Comparison of ENCODE assay signal across 8 cellular contexts in the genomic region with DNA sequence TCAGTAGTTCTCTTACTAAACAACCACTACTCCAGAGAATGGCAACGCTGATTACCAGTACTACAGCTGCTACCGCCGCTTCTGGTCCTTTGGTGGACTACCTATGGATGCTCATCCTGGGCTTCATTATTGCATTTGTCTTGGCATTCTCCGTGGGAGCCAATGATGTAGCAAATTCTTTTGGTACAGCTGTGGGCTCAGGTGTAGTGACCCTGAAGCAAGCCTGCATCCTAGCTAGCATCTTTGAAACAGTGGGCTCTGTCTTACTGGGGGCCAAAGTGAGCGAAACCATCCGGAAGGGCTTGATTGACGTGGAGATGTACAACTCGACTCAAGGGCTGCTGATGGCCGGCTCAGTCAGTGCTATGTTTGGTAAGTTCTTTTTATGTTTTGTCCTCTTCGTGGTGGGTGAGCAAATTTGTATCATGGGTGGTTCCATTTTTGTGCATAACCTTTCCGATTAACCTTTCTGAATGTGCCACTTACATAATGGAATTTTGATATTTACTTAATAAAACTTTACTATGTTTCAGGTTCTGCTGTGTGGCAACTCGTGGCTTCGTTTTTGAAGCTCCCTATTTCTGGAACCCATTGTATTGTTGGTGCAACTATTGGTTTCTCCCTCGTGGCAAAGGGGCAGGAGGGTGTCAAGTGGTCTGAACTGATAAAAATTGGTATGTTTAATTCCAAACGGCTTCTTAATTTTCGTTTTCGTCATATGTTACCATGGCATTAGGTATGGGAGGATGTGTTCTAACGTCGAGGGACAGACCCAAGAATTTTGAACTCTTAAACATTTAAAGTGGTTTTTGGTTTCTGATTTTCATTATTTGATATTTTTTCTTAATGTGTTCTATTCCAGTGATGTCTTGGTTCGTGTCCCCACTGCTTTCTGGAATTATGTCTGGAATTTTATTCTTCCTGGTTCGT. TPM values are rescaled to one million over a fixed set of nuclear protein-coding genes. Genes with fewer than 3 reads are reported as not detected.
DNase-seq lines count a peak whose midpoint lies in the region; ATAC-seq and TF ChIP-seq lines count a peak whose summit lies in the region.

No MANE protein-coding gene starts in this region.

- peaks cover 62% of the 10 kb centered on the region for H3K4me1 Mint-ChIP-seq in activated naive CD4-positive, alpha-beta T cell treated with anti-CD3 and anti-CD28 coated beads, Interleukin-2, amount 50 U/mL, for 24 hours

- H3K27me3 ChIP-seq in Panc1 (ENCODE audit: control insufficient read depth, insufficient read depth, low read length) = no peaks in the 10 kb centered on the region
- no peaks in the 10 kb centered on the region for H3K27me3 ChIP-seq in endocrine pancreas (ENCODE audit: control insufficient read depth, insufficient read depth, low read length)
- H3K27me3 ChIP-seq in neuronal stem cell (ENCODE audit: control insufficient read depth in 3 of 3, insufficient read depth in 3 of 3, low read depth in 1 of 3, low read length in 3 of 3) = peaks cover 0 to 14% (median 0%) of the 10 kb centered on the region in 3 experiments

- H3K36me3 ChIP-seq in Panc1 (ENCODE audit: control insufficient read depth, insufficient read depth, low read length) = peaks cover 45% of the 10 kb centered on the region
- no peaks in the 10 kb centered on the region for H3K36me3 ChIP-seq in endocrine pancreas (ENCODE audit: control insufficient read depth, insufficient read depth, low read length)
- peaks cover 9 to 54% of the 10 kb centered on the region in 2 donors for H3K36me3 ChIP-seq in neuronal stem cell (replicated peaks in 1 of 2; ENCODE audit: control insufficient read depth in 2 of 2, insufficient read depth in 2 of 2, low read length in 2 of 2)

- no peak overlapping the region for H4K8ac ChIP-seq in neuronal stem cell (ENCODE audit: low read depth, low read length)

- no peak for DNase-seq in activated naive CD4-positive, alpha-beta T cell treated with anti-CD3 and anti-CD28 coated beads, Interleukin-2, amount 50 U/mL, for 16 hours
- DNase-seq in Panc1 (ENCODE audit: low read depth, low spot score) (no peak), neuronal stem cell (ENCODE audit: low spot score) (no peak), T1000 (lab: John Stamatoyannopoulos, UW) (no peak)
- no peak for DNase-seq in stimulated activated CD4-positive, alpha-beta T cell treated with anti-CD3 and anti-CD28 coated beads, Interleukin-4, amount 100 ng/mL, for 4 hours

- peaks cover 2% of the 10 kb centered on the region for H3K79me1 ChIP-seq in neuronal stem cell (ENCODE audit: low read depth, low read length)

- no peak overlapping the region for H2BK5ac ChIP-seq in neuronal stem cell (ENCODE audit: low read length)

- no peak for TF ChIP-seq CTCF in Panc1 (IDR thresholded peaks at IDR 0.05)

- WGBS in neuronal stem cell (ENCODE audit: extremely low coverage in 2 of 2, insufficient read length in 2 of 2, insufficient replicate concordance in 1 of 2), 2 donors = no CpG with 5 or more reads among the region's 21 CpGs

- H3K23ac ChIP-seq in neuronal stem cell (ENCODE audit: low read depth, low read length, poor library complexity) = no peak overlapping the region

- no peaks in the 10 kb centered on the region for H3K27me3 Mint-ChIP-seq in activated naive CD4-positive, alpha-beta T cell treated with anti-CD3 and anti-CD28 coated beads, Interleukin-2, amount 50 U/mL, for 24 hours

- H3K27ac ChIP-seq in Panc1 (ENCODE audit: low read length) = peak overlapping the region; percentile 91
- no peak overlapping the region for H3K27ac ChIP-seq in neuronal stem cell (replicated peaks; ENCODE audit: low read length)

- H3K9me3 Mint-ChIP-seq in activated naive CD4-positive, alpha-beta T cell treated with anti-CD3 and anti-CD28 coated beads, Interleukin-2, amount 50 U/mL, for 24 hours = no peaks in the 10 kb centered on the region

- no peak overlapping the region for H3K9ac ChIP-seq in endocrine pancreas (ENCODE audit: control insufficient read depth, insufficient read depth, low read length)
- H3K9ac ChIP-seq in neuronal stem cell (ENCODE audit: low read depth, low read length, poor library complexity) = no peak overlapping the region

- peaks cover 26% of the 10 kb centered on the region for H3K36me3 Mint-ChIP-seq in activated naive CD4-positive, alpha-beta T cell treated with anti-CD3 and anti-CD28 coated beads, Interleukin-2, amount 50 U/mL, for 24 hours

- H2BK15ac ChIP-seq in neuronal stem cell (ENCODE audit: low read length) = no peak overlapping the region

- no peak overlapping the region for H4K91ac ChIP-seq in neuronal stem cell (ENCODE audit: low read depth, low read length, poor library complexity)

- H3K4me1 ChIP-seq in Panc1 (ENCODE audit: control insufficient read depth, insufficient read depth, low read length) (peaks cover 37% of the 10 kb centered on the region), endocrine pancreas (ENCODE audit: control insufficient read depth, insufficient read depth, low read length) (no peaks in the 10 kb centered on the region), neuronal stem cell (ENCODE audit: control insufficient read depth in 2 of 2, insufficient read depth in 1 of 2, low read depth in 1 of 2, low read length in 2 of 2) (peaks cover 10% of the 10 kb centered on the region in 2 donors)

- intact Hi-C loops in Panc1 (cut with micrococcal nuclease; ENCODE audit: unreplicated experiment) = no loop called here

- no peak overlapping the region for H2AK5ac ChIP-seq in neuronal stem cell (ENCODE audit: low read depth, low read length)

- no peak overlapping the region for H3K18ac ChIP-seq in neuronal stem cell (ENCODE audit: low read length)

- H3K27ac Mint-ChIP-seq in activated naive CD4-positive, alpha-beta T cell treated with anti-CD3 and anti-CD28 coated beads, Interleukin-2, amount 50 U/mL, for 24 hours = peak overlapping the region; percentile 80

- POLR2A ChIA-PET in Panc1 (lab: Charles Lee) = interaction anchor here (0.7 to 1.1 kb wide), 2 partner anchors 8 to 19 kb away, joined by 4 read pairs; no protein-coding TSS in a partner anchor

- no peaks in the 10 kb centered on the region for H3K9me3 ChIP-seq in Panc1 (ENCODE audit: control insufficient read depth, insufficient read depth, low read depth, low read length)
- no peaks in the 10 kb centered on the region for H3K9me3 ChIP-seq in endocrine pancreas (ENCODE audit: control insufficient read depth, low read length)
- no peaks in the 10 kb centered on the region for H3K9me3 ChIP-seq in neuronal stem cell (replicated peaks in 1 of 2; ENCODE audit: control insufficient read depth in 2 of 2, insufficient read depth in 1 of 2, low read depth in 1 of 2, low read length in 2 of 2)

- CTCF ChIA-PET in Panc1 (lab: Charles Lee) = interaction anchor here (0.6 kb wide), 1 partner anchor 14 kb away, joined by 6 read pairs; no protein-coding TSS in a partner anchor

- H2BK120ac ChIP-seq in neuronal stem cell (ENCODE audit: low read depth, low read length) = no peak overlapping the region

- peak overlapping the region; percentile 53 for H3K4me2 ChIP-seq in neuronal stem cell (ENCODE audit: insufficient read depth, low read length, poor library complexity, severe bottlenecking)

- H3K4me3 ChIP-seq in Panc1 (ENCODE audit: low read depth in 2 of 2, low read length in 2 of 2) = peak overlapping the region; percentile 70 to 86
- H3K4me3 ChIP-seq in endocrine pancreas (ENCODE audit: control insufficient read depth, insufficient read depth, low read length) = peak overlapping the region; percentile 56
- peak overlapping the region; percentile 60 to 79 for H3K4me3 ChIP-seq in neuronal stem cell (ENCODE audit: low read length in 2 of 2)

- ATAC-seq in Panc1 (no peak), HG03175 (IDR thresholded peaks at IDR 0.05; ENCODE audit: unreplicated experiment) (no peak)

- H3K4me3 Mint-ChIP-seq in activated naive CD4-positive, alpha-beta T cell treated with anti-CD3 and anti-CD28 coated beads, Interleukin-2, amount 50 U/mL, for 24 hours = peak overlapping the region; percentile 96

- H3K14ac ChIP-seq in neuronal stem cell (ENCODE audit: low read length) = no peak overlapping the region

- in situ Hi-C loops in Panc1 (cut with HindIII; ENCODE audit: low pct_unique_long_range_greater_than_20kb, low sequenced_read_pairs) = no loop called here

- no peak overlapping the region for H2BK12ac ChIP-seq in neuronal stem cell (ENCODE audit: low read length)

- no TSS peak for BruUV-seq in Panc1 (replicated peaks; lab: Mats Ljungman, UMichigan)

- H2AFZ ChIP-seq in neuronal stem cell (ENCODE audit: low read length) = no peak overlapping the region

- H3K4ac ChIP-seq in neuronal stem cell (ENCODE audit: low read length) = no peak overlapping the region

RNA-seq across cellular contexts. Expression of gene SLC20A1, which starts 1.3 kb away (rescaled TPM):
- 72.0 TPM for total RNA-seq in Panc1 (2021; ENCODE audit: unreplicated experiment)
- 22.8 TPM for polyA plus RNA-seq in Panc1 (2012; ENCODE audit: insufficient read length)
- polyA plus RNA-seq in neuronal stem cell (2013, experiment 1 of 2) = 37.4 TPM
- 38.3 TPM for polyA plus RNA-seq in neuronal stem cell (2013, experiment 2 of 2)
